Comparison of ENCODE assay signal across 8 cellular contexts in the genomic region with DNA sequence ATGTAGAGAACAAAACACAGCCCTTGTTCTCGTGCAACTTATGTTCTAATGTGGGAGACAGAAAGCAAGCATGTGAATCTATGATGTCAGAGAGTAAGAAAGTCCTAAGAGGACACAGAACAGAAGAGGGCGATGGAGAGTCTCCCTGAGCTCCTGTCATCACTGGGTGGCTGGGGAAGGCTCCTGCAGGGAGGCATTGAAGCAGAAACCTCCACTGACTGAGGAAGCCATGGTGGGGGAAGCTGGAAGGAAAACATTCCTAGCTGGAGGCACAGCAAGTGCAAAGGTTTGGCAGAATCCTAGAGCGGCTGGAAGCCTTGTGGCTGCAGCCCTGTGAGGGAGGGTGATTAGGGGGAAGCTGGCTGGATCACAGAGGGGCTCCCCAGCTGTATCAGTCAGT.
A peak's percentile ranks its signal among the peaks of the same experiment; 100 is the strongest.
DNase-seq lines count a peak whose midpoint lies in the region; ATAC-seq and TF ChIP-seq lines count a peak whose summit lies in the region.

No MANE protein-coding gene starts in this region.

- H3K27ac ChIP-seq in PC-9 (no peak overlapping the region), foreskin keratinocyte (no peak overlapping the region)

- intact Hi-C loops in PC-9 (cut with micrococcal nuclease; ENCODE audit: unreplicated experiment) = no loop called here

- H3F3A ChIP-seq in PC-9 (ENCODE audit: insufficient read depth, low read depth) = no peaks in the 10 kb centered on the region

- H3K4me2 ChIP-seq in PC-9 = no peak overlapping the region

- H3K4me1 ChIP-seq in BE2C = no peaks in the 10 kb centered on the region
- no peaks in the 10 kb centered on the region for H3K4me1 ChIP-seq in PC-9 (replicated peaks; ENCODE audit: insufficient read depth)
- peaks cover 14% of the 10 kb centered on the region for H3K4me1 ChIP-seq in foreskin keratinocyte

- ATAC-seq in foreskin keratinocyte (peak; percentile 58), HG02571 (IDR thresholded peaks at IDR 0.05; ENCODE audit: unreplicated experiment) (no peak)

- H3K9me2 ChIP-seq in PC-9 (ENCODE audit: insufficient read depth) = no peaks in the 10 kb centered on the region

- BruUV-seq in PC-9 (replicated peaks; lab: Mats Ljungman, UMichigan) = no TSS peak

- no peak overlapping the region for H2AFZ ChIP-seq in PC-9

- H3K79me2 ChIP-seq in PC-9 (ENCODE audit: low read depth) = no peaks in the 10 kb centered on the region

- DNase-seq in BE2C = no peak
- peak; percentile 73 for DNase-seq in H7
- DNase-seq in PC-9 = no peak
- peak in 1 of 2 donors; percentile 30 for DNase-seq in foreskin keratinocyte
- no peak for DNase-seq in NCI-H2196 treated with DMSO at 0.1 percent for 48 hours (lab: John Stamatoyannopoulos, UW; ENCODE audit: unreplicated experiment)
- DNase-seq in NCI-H2196 (lab: John Stamatoyannopoulos, UW; ENCODE audit: unreplicated experiment) = no peak
- no peak for DNase-seq in NCI-H1694 treated with DMSO at 0.1 percent for 48 hours (lab: John Stamatoyannopoulos, UW)

- no peak overlapping the region for H3K4me3 ChIP-seq in BE2C (ENCODE audit: low read depth, low read length)
- H3K4me3 ChIP-seq in H7 (ENCODE audit: insufficient read depth, low read depth, low read length) = no peak overlapping the region
- no peak overlapping the region for H3K4me3 ChIP-seq in PC-9

- no peaks in the 10 kb centered on the region for H4K20me1 ChIP-seq in PC-9 (ENCODE audit: insufficient read depth)

- H3K27me3 ChIP-seq in BE2C (no peaks in the 10 kb centered on the region), H7 (ENCODE audit: control insufficient read depth, insufficient read depth, low read length) (no peaks in the 10 kb centered on the region), PC-9 (ENCODE audit: insufficient read depth, low read depth) (peaks cover 60% of the 10 kb centered on the region), foreskin keratinocyte (peaks cover 10% of the 10 kb centered on the region)

- TF ChIP-seq CTCF in BE2C (IDR thresholded peaks at IDR 0.05; ENCODE audit: low read depth, low read length) (peak; percentile 28; the same call in 1 of the 2 replicates), PC-9 (conservative IDR thresholded peaks at IDR 0.05) (peak; percentile 51; the same call in 1 of the 2 replicates), foreskin keratinocyte (conservative IDR thresholded peaks at IDR 0.05) (peak; percentile 65)

- CTCF ChIA-PET in PC-9 (lab: Charles Lee) = interaction anchor here (1.0 kb wide), 1 partner anchor 149 kb away, joined by 3 read pairs; no protein-coding TSS in a partner anchor

- POLR2A ChIA-PET in PC-9 (lab: Charles Lee; ENCODE audit: unreplicated experiment) = no interaction called here

- H3K36me3 ChIP-seq in BE2C (no peaks in the 10 kb centered on the region), H7 (replicated peaks; ENCODE audit: control insufficient read depth, insufficient read depth, low read length) (no peaks in the 10 kb centered on the region), PC-9 (ENCODE audit: low read depth) (no peaks in the 10 kb centered on the region)

- H3K9me3 ChIP-seq in BE2C (no peaks in the 10 kb centered on the region), PC-9 (ENCODE audit: insufficient read depth, low read depth) (no peaks in the 10 kb centered on the region)
